ENCODE assay signal across 11 cellular contexts in the genomic region with DNA sequence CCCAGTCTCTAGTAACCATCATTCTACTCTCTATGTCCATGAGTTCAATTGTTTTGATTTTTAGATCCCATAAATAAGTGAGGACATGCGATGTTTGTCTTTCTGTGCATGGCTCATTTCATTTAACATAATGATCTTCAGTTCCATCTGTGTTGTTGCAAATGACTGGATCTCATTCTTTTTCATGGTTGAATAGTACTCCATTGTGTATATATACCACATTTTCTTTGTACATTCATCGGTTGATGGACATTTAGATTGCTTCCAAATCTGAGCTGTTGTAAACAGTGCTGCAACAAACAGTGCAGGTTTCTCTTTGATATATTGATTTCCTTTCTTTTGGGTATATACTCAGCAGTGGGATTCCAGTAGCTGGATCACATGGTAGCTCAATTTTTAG. TPM values are rescaled to one million over a fixed set of nuclear protein-coding genes. Genes with fewer than 3 reads are reported as not detected.
"Had no signal": no experiment of that assay in that cellular context is flagged by ENCODE, and none has a peak within 500 bp of the region (broad histone marks: within the 10 kb centered on the region; RNA-seq: fewer than 3 reads in every experiment).

No MANE protein-coding gene starts in this region.

- ATAC-seq: HCT116, HepG2 had no signal

- H3K27ac ChIP-seq: GM23248, HL-60 had no signal

- H3K4me1 ChIP-seq: HAP-1 had no signal

- H3K27ac Mint-ChIP-seq: IgD-negative memory B cell had no signal

- H3K9ac ChIP-seq: GM23248 had no signal

- H3K4me3 ChIP-seq: GM23248, HAP-1 had no signal

- DNase-seq: GM23248, GOT3, H7, KG1 had no signal

- H3K9me3 ChIP-seq: HAP-1 had no signal

- H3K36me3 ChIP-seq: HAP-1 had no signal

RNA-seq across cellular contexts. Expression of a gene that starts 46.4 kb away (rescaled TPM):
- total RNA-seq: GM23248, HepG2, HT1080 had no signal
- polyA plus RNA-seq: GM23248 had no signal

RNA-seq across cellular contexts. Expression of a gene that starts 56.6 kb away (rescaled TPM):
- total RNA-seq: GM23248, H4, HepG2 had no signal
- polyA plus RNA-seq: GM23248, HepG2, IgD-negative memory B cell had no signal
